In genomic region chr2:213149949-213150314, GRCh38 we compare ENCODE assay signal across 2 cellular contexts.
TF ChIP-seq lines count a peak whose summit lies in the region.

No MANE protein-coding gene starts in this region.

TF ChIP-seq in SK-N-SH, 30 proteins besides CTCF, POLR2A, EP300 and RAD21 (continued from another document):
- no peak for TF ChIP-seq PBX3 (IDR thresholded peaks at IDR 0.05)
- TF ChIP-seq RCOR1 (IDR thresholded peaks at IDR 0.05; ENCODE audit: low read length) = no peak
- TF ChIP-seq FOSL2 (IDR thresholded peaks at IDR 0.05; ENCODE audit: borderline replicate concordance, low read depth) = no peak

TF ChIP-seq in SK-N-SH treated with all-trans-retinoic acid at 6 μM for 48 hours, 23 proteins besides CTCF, POLR2A, EP300 and RAD21 (continued from another document):
- TF ChIP-seq PATZ1 (CRISPR knock-in tag; IDR thresholded peaks at IDR 0.05; ENCODE audit: borderline replicate concordance) (no peak), PPARA (CRISPR knock-in tag; IDR thresholded peaks at IDR 0.05; ENCODE audit: borderline replicate concordance) (no peak), OSR1 (CRISPR knock-in tag; IDR thresholded peaks at IDR 0.05) (no peak), CREB5 (CRISPR knock-in tag; IDR thresholded peaks at IDR 0.05; ENCODE audit: low read depth) (no peak), ZC3H10 (CRISPR knock-in tag; IDR thresholded peaks at IDR 0.05) (no peak), ISL1 (CRISPR knock-in tag; IDR thresholded peaks at IDR 0.05) (no peak)
